In genomic region chr7:123535517-123535916, GRCh38 we compare ENCODE assay signal across 8 cellular contexts. TPM values are rescaled to one million over a fixed set of nuclear protein-coding genes. Genes with fewer than 3 reads are reported as not detected.
A peak's percentile ranks its signal among the peaks of the same experiment; 100 is the strongest.
DNase-seq lines count a peak whose midpoint lies in the region; ATAC-seq and TF ChIP-seq lines count a peak whose summit lies in the region.

No MANE protein-coding gene starts in this region.

- H3K4me1 ChIP-seq in CD4-positive, CD25-positive, alpha-beta regulatory T cell (ENCODE audit: control insufficient read depth, insufficient read depth, low read length, poor library complexity, severe bottlenecking) = peaks cover 23% of the 10 kb centered on the region
- H3K4me1 ChIP-seq in OCI-LY3 (ENCODE audit: low read length) (peaks cover 28% of the 10 kb centered on the region), endocrine pancreas (ENCODE audit: control insufficient read depth, insufficient read depth, low read length) (peaks cover 6% of the 10 kb centered on the region), ovary (ENCODE audit: insufficient read depth) (peaks cover 4% of the 10 kb centered on the region)

- no peaks in the 10 kb centered on the region for H3K9me3 Mint-ChIP-seq in CD4-positive, CD25-positive, alpha-beta regulatory T cell

- peak overlapping the region; percentile 78 for H3K27ac ChIP-seq in CD4-positive, CD25-positive, alpha-beta regulatory T cell (ENCODE audit: insufficient read depth, low read length, poor library complexity, severe bottlenecking)
- H3K27ac ChIP-seq in OCI-LY3 (ENCODE audit: low read length) = no peak overlapping the region
- no peak overlapping the region for H3K27ac ChIP-seq in ovary

- DNase-seq in CD4-positive, CD25-positive, alpha-beta regulatory T cell = no peak
- DNase-seq in ovary = peak in 4 of 5 donors; percentile 17 to 52 (median 47)
- DNase-seq in activated CD8-positive, alpha-beta memory T cell treated with anti-CD3 and anti-CD28 coated beads, Interleukin-2, amount 50 U/mL, for 48 hours = no peak
- no peak for DNase-seq in NCI-H2196 treated with DMSO at 0.1 percent for 48 hours (lab: John Stamatoyannopoulos, UW; ENCODE audit: unreplicated experiment)

- ATAC-seq in CD4-positive, CD25-positive, alpha-beta regulatory T cell (ENCODE audit: low read depth in 2 of 2) = no peak
- ATAC-seq in HG02571 (IDR thresholded peaks at IDR 0.05; ENCODE audit: unreplicated experiment) = no peak
- ATAC-seq in GM19035 (IDR thresholded peaks at IDR 0.05; ENCODE audit: unreplicated experiment) = no peak

- H2AFZ ChIP-seq in OCI-LY3 (ENCODE audit: low read depth, low read length) = peak overlapping the region; percentile 73

- peak overlapping the region; percentile 63 for H3K4me2 ChIP-seq in OCI-LY3 (ENCODE audit: low read length)

- H3K9ac ChIP-seq in OCI-LY3 (ENCODE audit: low read length) (peak overlapping the region; percentile 42; the same call in 1 of the 2 replicates), endocrine pancreas (ENCODE audit: control insufficient read depth, insufficient read depth, low read length) (no peak overlapping the region)

- peaks cover 24% of the 10 kb centered on the region for H3K27me3 Mint-ChIP-seq in CD4-positive, CD25-positive, alpha-beta regulatory T cell

- no peaks in the 10 kb centered on the region for H3K36me3 Mint-ChIP-seq in CD4-positive, CD25-positive, alpha-beta regulatory T cell

- peak overlapping the region; percentile 90 for H3K4me3 ChIP-seq in CD4-positive, CD25-positive, alpha-beta regulatory T cell (ENCODE audit: low read depth, low read length)
- H3K4me3 ChIP-seq in OCI-LY3 (ENCODE audit: low read length) = peak overlapping the region; percentile 81
- H3K4me3 ChIP-seq in endocrine pancreas (ENCODE audit: control insufficient read depth, insufficient read depth, low read length) = peak overlapping the region; percentile 53
- H3K4me3 ChIP-seq in ovary = peak overlapping the region; percentile 68

- H3K27me3 ChIP-seq in CD4-positive, CD25-positive, alpha-beta regulatory T cell (ENCODE audit: control insufficient read depth, insufficient read depth, low read length) = peaks cover 4% of the 10 kb centered on the region
- H3K27me3 ChIP-seq in OCI-LY3 (ENCODE audit: low read depth, low read length) (no peaks in the 10 kb centered on the region), endocrine pancreas (ENCODE audit: control insufficient read depth, insufficient read depth, low read length) (no peaks in the 10 kb centered on the region), ovary (no peaks in the 10 kb centered on the region)

- intact Hi-C loops in ovary (cut with DNase I) = no loop called here

- TF ChIP-seq CTCF in OCI-LY3 (IDR thresholded peaks at IDR 0.05; ENCODE audit: low read depth, low read length) = no peak
- TF ChIP-seq CTCF in ovary (IDR thresholded peaks at IDR 0.05) = no peak

- TF ChIP-seq EP300 in ovary (IDR thresholded peaks at IDR 0.05) = no peak

- H3K27ac Mint-ChIP-seq in CD4-positive, CD25-positive, alpha-beta regulatory T cell = peak overlapping the region in 1 of 3 donors; percentile 15

- 89 to 91% (median 90%) methylated on average over 12 of the region's 12 CpGs for WGBS in ovary, 3 donors

- peak overlapping the region in 3 of 4 donors; percentile 68 to 94 (median 93) for H3K4me3 Mint-ChIP-seq in CD4-positive, CD25-positive, alpha-beta regulatory T cell

- H4K20me1 ChIP-seq in OCI-LY3 (ENCODE audit: insufficient read depth, low read length) = no peaks in the 10 kb centered on the region

- H3K36me3 ChIP-seq in CD4-positive, CD25-positive, alpha-beta regulatory T cell (ENCODE audit: control insufficient read depth, insufficient read depth, low read length) = no peaks in the 10 kb centered on the region
- peaks cover 3% of the 10 kb centered on the region for H3K36me3 ChIP-seq in OCI-LY3 (replicated peaks; ENCODE audit: low read depth, low read length)
- H3K36me3 ChIP-seq in endocrine pancreas (ENCODE audit: control insufficient read depth, insufficient read depth, low read length) = no peaks in the 10 kb centered on the region
- H3K36me3 ChIP-seq in ovary = no peaks in the 10 kb centered on the region

- H3K79me2 ChIP-seq in OCI-LY3 (ENCODE audit: low read length) = no peaks in the 10 kb centered on the region

- H3K4me1 Mint-ChIP-seq in CD4-positive, CD25-positive, alpha-beta regulatory T cell = peaks cover 15 to 31% (median 19%) of the 10 kb centered on the region in 4 donors

- TF ChIP-seq POLR2A in ovary (IDR thresholded peaks at IDR 0.05) = no peak

- no peaks in the 10 kb centered on the region for H3K9me3 ChIP-seq in CD4-positive, CD25-positive, alpha-beta regulatory T cell (ENCODE audit: control insufficient read depth in 2 of 2, low read length in 2 of 2)
- H3K9me3 ChIP-seq in OCI-LY3 (ENCODE audit: insufficient read depth, low read length) (no peaks in the 10 kb centered on the region), endocrine pancreas (ENCODE audit: control insufficient read depth, low read length) (no peaks in the 10 kb centered on the region), ovary (no peaks in the 10 kb centered on the region)

RNA-seq across cellular contexts. Expression of gene IQUB, which starts 1.1 kb away (rescaled TPM):
- total RNA-seq in CD4-positive, CD25-positive, alpha-beta regulatory T cell = not detected
- under 1 TPM in 1 of 4 donors, not detected in 3; 0.15 TPM for polyA plus RNA-seq in CD4-positive, CD25-positive, alpha-beta regulatory T cell
- 10 to 100 TPM in 1 of 7 donors, 1 to 10 TPM in 3, under 1 TPM in 3; 0.35 to 11.3 (median 1.2) TPM for total RNA-seq in ovary
- polyA plus RNA-seq in ovary = under 1 TPM; 0.39 to 0.70 TPM

RNA-seq across cellular contexts. Expression of gene NDUFA5, which starts 22.1 kb away (rescaled TPM):
- 50.3 TPM for total RNA-seq in CD4-positive, CD25-positive, alpha-beta regulatory T cell
- 10 to 100 TPM; 72.8 to 89.0 (median 80.6) TPM for polyA plus RNA-seq in CD4-positive, CD25-positive, alpha-beta regulatory T cell
- total RNA-seq in ovary = 10 to 100 TPM; 43.2 to 83.3 (median 63.2) TPM
- 10 to 100 TPM; 54.0 to 74.5 TPM for polyA plus RNA-seq in ovary

Comparison
In these comparisons a context has a peak if more than half of its experiments do, and no peak if none do; other contexts are left out.
1. DNase-seq: peak in ovary (4 of 5); none in CD4-positive, CD25-positive, alpha-beta regulatory T cell (0 of 3), activated CD8-positive, alpha-beta memory T cell treated with anti-CD3 and anti-CD28 coated beads, Interleukin-2, amount 50 U/mL, for 48 hours (single experiment) and NCI-H2196 treated with DMSO at 0.1 percent for 48 hours (single experiment).
2. Peak in every context shown above with its lines, with median percentiles within 50 percentile points of each other: H3K4me3 ChIP-seq.